In genomic region chr3:190222360-190222759, GRCh38 we compare ENCODE assay signal across 23 cellular contexts.
"Had no signal": no experiment of that assay in that cellular context is flagged by ENCODE, and none has a peak within 500 bp of the region (broad histone marks: within the 10 kb centered on the region; RNA-seq: fewer than 3 reads in every experiment).

No MANE protein-coding gene starts in this region.

- ATAC-seq: effector memory CD8-positive, alpha-beta T cell; esophagus mucosa; foreskin keratinocyte; gastrocnemius medialis; gastroesophageal sphincter had no signal

- H3K4me1 ChIP-seq: colonic mucosa, esophagus muscularis mucosa, esophagus squamous epithelium, foreskin keratinocyte, gastrocnemius medialis, gastroesophageal sphincter, heart left ventricle had no signal

- H3K36me3 ChIP-seq: colonic mucosa, esophagus muscularis mucosa, esophagus squamous epithelium, gastrocnemius medialis, gastroesophageal sphincter, heart left ventricle had no signal

- DNase-seq: colonic mucosa; cortex of kidney; dermis blood vessel endothelial cell; dorsolateral prefrontal cortex; effector CD4-positive, alpha-beta T cell; effector CD8-positive, alpha-beta T cell; effector memory CD4-positive, alpha-beta T cell; effector memory CD8-positive, alpha-beta T cell; endodermal cell; erythroblast; esophagus squamous epithelium; foreskin fibroblast; foreskin keratinocyte; foreskin melanocyte; gastrocnemius medialis; glutamatergic neuron; head of caudate nucleus; heart left ventricle had no signal

- H3K4me3 ChIP-seq: colonic mucosa, coronary artery, dorsolateral prefrontal cortex, esophagus muscularis mucosa, esophagus squamous epithelium, gastrocnemius medialis, gastroesophageal sphincter, heart left ventricle had no signal

- H3K27me3 ChIP-seq: colonic mucosa, esophagus muscularis mucosa, esophagus squamous epithelium, foreskin keratinocyte, gastrocnemius medialis, gastroesophageal sphincter, heart left ventricle had no signal

- H3K27ac ChIP-seq: colonic mucosa, coronary artery, dorsolateral prefrontal cortex, epithelial cell of prostate, esophagus muscularis mucosa, esophagus squamous epithelium, foreskin keratinocyte, gastrocnemius medialis, gastroesophageal sphincter, heart left ventricle had no signal

- H3K9me3 ChIP-seq: colonic mucosa, esophagus squamous epithelium, gastrocnemius medialis, gastroesophageal sphincter had no signal
